Comparison of ENCODE assay signal across 1 cellular context in genomic region chr1:236604218-236605029, GRCh38.
TF ChIP-seq lines count a peak whose summit lies in the region.

Gene HEATR1 (minus strand): TSS chr1:236604516. CDS start chr1:236604095, 421 bp downstream.

TF ChIP-seq in HEK293, 187 proteins besides CTCF, POLR2A, EP300 and RAD21 (continued from another document and continues in another):
- TF ChIP-seq ZSCAN18 (tag by site-specific recombination; IDR thresholded peaks at IDR 0.05) (no peak), ZSCAN30 (tag by site-specific recombination; IDR thresholded peaks at IDR 0.05) (peak; percentile 93), ZNF23 (tag by site-specific recombination; IDR thresholded peaks at IDR 0.05; ENCODE audit: borderline replicate concordance) (no peak), ZNF843 (tag by site-specific recombination; IDR thresholded peaks at IDR 0.05) (peak; percentile 36), KLF1 (tag by site-specific recombination; IDR thresholded peaks at IDR 0.05) (peak; percentile 14), ZXDB (tag by site-specific recombination; IDR thresholded peaks at IDR 0.05) (peak; percentile 95), KLF7 (tag by site-specific recombination; IDR thresholded peaks at IDR 0.05; ENCODE audit: borderline replicate concordance) (no peak; the same call in 1 of the 2 replicates), KLF8 (tag by site-specific recombination; IDR thresholded peaks at IDR 0.05) (peak; percentile 83), ZNF214 (tag by site-specific recombination; IDR thresholded peaks at IDR 0.05; ENCODE audit: borderline replicate concordance) (no peak), ZNF391 (tag by site-specific recombination; IDR thresholded peaks at IDR 0.05; ENCODE audit: borderline replicate concordance, low read depth) (peak; percentile 41; the same call in 1 of the 2 replicates), ZNF692 (tag by site-specific recombination; IDR thresholded peaks at IDR 0.05) (peak; percentile 83; the same call in 1 of the 2 replicates), ZNF623 (tag by site-specific recombination; IDR thresholded peaks at IDR 0.05) (peak; percentile 8; the same call in 1 of the 2 replicates), ZBTB6 (tag by site-specific recombination; IDR thresholded peaks at IDR 0.05) (peak; percentile 64), ATF2 (tag by site-specific recombination; IDR thresholded peaks at IDR 0.05; ENCODE audit: low read depth) (0 out of 2 replicates have a peak, but pooled peaks have one; percentile 1), KLF16 (tag by site-specific recombination; IDR thresholded peaks at IDR 0.05) (peak; percentile 85), INSM2 (tag by site-specific recombination; IDR thresholded peaks at IDR 0.05) (peak; percentile 84), PBX3 (CRISPR knock-in tag; IDR thresholded peaks at IDR 0.05) (0 out of 2 replicates have a peak, but pooled peaks have one; percentile 0), TSHZ1 (tag by site-specific recombination; IDR thresholded peaks at IDR 0.05; ENCODE audit: borderline replicate concordance) (0 out of 2 replicates have a peak, but pooled peaks have one; percentile 7), ZNF280D (tag by site-specific recombination; IDR thresholded peaks at IDR 0.05) (no peak), YY1 (tag by site-specific recombination; IDR thresholded peaks at IDR 0.05) (peak; percentile 62; the same call in 1 of the 2 replicates), ZNF558 (tag by site-specific recombination; IDR thresholded peaks at IDR 0.05) (peak; percentile 45; the same call in 1 of the 2 replicates), ZNF768 (tag by site-specific recombination; IDR thresholded peaks at IDR 0.05) (no peak), GLIS2 (tag by site-specific recombination; IDR thresholded peaks at IDR 0.05) (no peak), ZNF561 (tag by site-specific recombination; IDR thresholded peaks at IDR 0.05; ENCODE audit: borderline replicate concordance) (peak; percentile 84; the same call in 1 of the 2 replicates), ZNF114 (tag by site-specific recombination; IDR thresholded peaks at IDR 0.05) (no peak), ZNF518A (tag by site-specific recombination; conservative IDR thresholded peaks at IDR 0.05; ENCODE audit: low read depth) (peak; percentile 99), ZNF416 (tag by site-specific recombination; IDR thresholded peaks at IDR 0.05) (no peak), PRDM6 (tag by site-specific recombination; IDR thresholded peaks at IDR 0.05) (no peak), ZNF404 (tag by site-specific recombination; IDR thresholded peaks at IDR 0.05) (no peak), TCF7L2 (IDR thresholded peaks at IDR 0.05; ENCODE audit: borderline replicate concordance, low read depth, low read length) (no peak), ZNF544 (tag by site-specific recombination; IDR thresholded peaks at IDR 0.05) (no peak), ZNF324 (tag by site-specific recombination; IDR thresholded peaks at IDR 0.05) (peak; percentile 51; the same call in 1 of the 2 replicates), REPIN1 (tag by site-specific recombination; IDR thresholded peaks at IDR 0.05; ENCODE audit: low read depth) (peak; percentile 81)
